ENCODE assay signal across 8 cellular contexts in the genomic region with DNA sequence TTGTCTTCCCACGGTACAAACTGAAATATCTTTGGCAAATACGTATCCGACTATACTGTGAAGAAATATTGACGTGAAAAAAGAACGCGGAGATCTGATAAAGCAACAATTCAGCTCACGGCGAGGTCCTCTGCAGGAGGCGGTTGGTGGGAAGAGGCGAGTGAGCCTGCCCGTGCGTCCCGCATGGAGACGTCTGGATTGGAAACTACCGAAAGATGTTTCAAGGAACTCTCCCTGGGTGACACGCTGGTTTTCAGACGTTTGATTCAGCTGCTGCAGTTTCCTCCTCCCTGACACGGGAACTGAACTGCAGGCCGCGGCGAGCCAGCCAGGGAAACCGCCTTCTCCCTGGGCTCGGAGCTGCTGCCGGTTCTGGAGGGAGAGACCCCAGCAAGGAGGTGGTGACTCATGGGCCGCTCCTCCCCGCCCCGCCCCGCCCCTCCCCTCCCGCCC. TPM values are rescaled to one million over a fixed set of nuclear protein-coding genes. Genes with fewer than 3 reads are reported as not detected.
DNase-seq lines count a peak whose midpoint lies in the region; ATAC-seq, FAIRE-seq and TF ChIP-seq lines count a peak whose summit lies in the region.

No MANE protein-coding gene starts in this region.

- 0 to 1% (median 1%) methylated on average over 25 to 26 of the region's 29 CpGs for WGBS in heart left ventricle, 4 donors
- 0 to 2% methylated on average over 21 to 27 of the region's 29 CpGs for WGBS in pancreas, 2 donors

- in situ Hi-C loops in Caki2 (cut with HindIII; ENCODE audit: low pct_unique_long_range_greater_than_20kb, low sequenced_read_pairs) (no loop called here), KBM-7 (cut with MboI; ENCODE audit: low pct_unique_long_range_greater_than_20kb, low sequenced_read_pairs) (no loop called here)

- H3K27me3 ChIP-seq in heart left ventricle (peaks cover 0 to 15% (median 0%) of the 10 kb centered on the region in 9 donors), pancreas (no peaks in the 10 kb centered on the region)

- peak; percentile 13 for FAIRE-seq in pancreas (lab: Jason Lieb, UNC)

- no peak for TF ChIP-seq CTCF in heart left ventricle (IDR thresholded peaks at IDR 0.05)
- TF ChIP-seq CTCF in pancreas (IDR thresholded peaks at IDR 0.05): no peak

- H3K4me3 ChIP-seq in SK-N-MC (peak overlapping the region; percentile 75), heart left ventricle (peak overlapping the region in 11 of 12 donors; percentile 16 to 98 (median 65)), pancreas (peak overlapping the region in 2 of 4 donors; percentile 35 to 45)

- peak overlapping the region; percentile 51 for H3K9ac ChIP-seq in SK-N-MC (ENCODE audit: insufficient read length)

- no peaks in the 10 kb centered on the region for H3K36me3 ChIP-seq in SK-N-MC (ENCODE audit: insufficient read depth, low read length)
- peaks cover 0 to 31% (median 22%) of the 10 kb centered on the region in 9 donors for H3K36me3 ChIP-seq in heart left ventricle
- H3K36me3 ChIP-seq in pancreas: no peaks in the 10 kb centered on the region

- DNase-seq in Caki2 (ENCODE audit: low read depth) (peak; percentile 85), KBM-7 (peak; percentile 86), SK-N-MC (ENCODE audit: low read depth, low spot score) (peak; percentile 34), amniotic stem cell (lab: John Stamatoyannopoulos, UW) (peak; percentile 81), heart left ventricle (peak; percentile 84 to 89 (median 88)), pancreas (peak; percentile 70 to 89 (median 76)), ureter (ENCODE audit: low spot score) (peak; percentile 88)

- peak; percentile 42 to 77 for TF ChIP-seq POLR2A in heart left ventricle (IDR thresholded peaks at IDR 0.05)

- ATAC-seq in heart left ventricle (peak; percentile 72 to 82 (median 73)), pancreas (peak; percentile 68 to 80 (median 76)), GM21381 (IDR thresholded peaks at IDR 0.05; ENCODE audit: unreplicated experiment) (no peak)

- H3K27ac ChIP-seq in SK-N-MC: peak overlapping the region; percentile 7
- H3K27ac ChIP-seq in heart left ventricle: peak overlapping the region; percentile 39 to 99 (median 85)
- peak overlapping the region in 2 of 4 donors; percentile 46 to 60 for H3K27ac ChIP-seq in pancreas

- H3K9me3 ChIP-seq in SK-N-MC (ENCODE audit: low read depth, low read length): no peaks in the 10 kb centered on the region
- H3K9me3 ChIP-seq in heart left ventricle: no peaks in the 10 kb centered on the region
- no peaks in the 10 kb centered on the region for H3K9me3 ChIP-seq in pancreas

- intact Hi-C loops in heart left ventricle (cut with DNase I) (loop anchor here in 1 of 10 donors (5.0 kb wide), 1 partner anchor 76 kb away; no protein-coding TSS in a partner anchor), pancreas (cut with DNase I) (no loop called here)

- H3K4me1 ChIP-seq in heart left ventricle: peaks cover 0 to 55% (median 19%) of the 10 kb centered on the region in 12 donors
- peaks cover 0 to 5% (median 0%) of the 10 kb centered on the region in 3 donors for H3K4me1 ChIP-seq in pancreas

RNA-seq across cellular contexts. Expression of a gene that starts 0.4 kb away (rescaled TPM):
- total RNA-seq in Caki2 (2014; rRNA removed; shearing (Covaris generic); ENCODE audit: low replicate concordance): 95.8 and 146 TPM in 2 replicates
- total RNA-seq in heart left ventricle (100 to 1,000 TPM in 8 of 9 donors, 10 to 100 TPM in 1; 92.4 to 385 (median 143) TPM), pancreas (100 to 1,000 TPM in 1 of 6 donors, 10 to 100 TPM in 5; 22.9 to 101 (median 41.9) TPM), ureter (289 TPM)
- polyA plus RNA-seq in heart left ventricle (100 to 1,000 TPM; 149 to 157 TPM), pancreas (100 to 1,000 TPM in 1 of 2 donors, 10 to 100 TPM in 1; 97.4 to 131 TPM)

Comparison
In these comparisons a context has a peak if more than half of its experiments do, and no peak if none do; other contexts are left out.
1. DNase-seq: peak in every context shown above with its lines; median percentile 88 in heart left ventricle; 88 in ureter; 86 in KBM-7; 85 in Caki2; 81 in amniotic stem cell; 76 in pancreas; 34 in SK-N-MC.